Comparison of ENCODE assay signal across 8 cellular contexts in genomic region chr9:127979333-127980055, GRCh38. TPM values are rescaled to one million over a fixed set of nuclear protein-coding genes. Genes with fewer than 3 reads are reported as not detected.
DNase-seq lines count a peak whose midpoint lies in the region; ATAC-seq and TF ChIP-seq lines count a peak whose summit lies in the region.

No MANE protein-coding gene starts in this region.

- intact Hi-C loops in mucosa of descending colon (cut with DNase I, micrococcal nuclease) (loop anchor here in 1 of 2 donors (10.0 kb wide), 1 partner anchor 55 kb away; no protein-coding TSS in a partner anchor), uterus (cut with DNase I; ENCODE audit: low total_unique reads) (no loop called here)

- no peaks in the 10 kb centered on the region for H3K27me3 ChIP-seq in uterus

- peaks cover 52% of the 10 kb centered on the region for H3K36me3 Mint-ChIP-seq in T-helper 2 cell treated with Interferon-gamma antibody and Interleukin-4, amounts not matched to agents 5 μg/mL and 100 μg/mL, for 36 hours (ENCODE audit: low read depth)

- H3K27ac ChIP-seq in uterus = peak overlapping the region; percentile 86 to 91

- TF ChIP-seq CTCF in mucosa of descending colon (IDR thresholded peaks at IDR 0.05) = no peak
- TF ChIP-seq CTCF in uterus (IDR thresholded peaks at IDR 0.05) = no peak

- no peaks in the 10 kb centered on the region for H3K36me3 ChIP-seq in mucosa of descending colon (ENCODE audit: low read depth)
- no peaks in the 10 kb centered on the region for H3K36me3 ChIP-seq in uterus

- peak overlapping the region; percentile 83 for H3K27ac Mint-ChIP-seq in T-helper 2 cell treated with Interferon-gamma antibody and Interleukin-4, amounts not matched to agents 5 μg/mL and 100 μg/mL, for 36 hours

- no peaks in the 10 kb centered on the region for H3K27me3 Mint-ChIP-seq in T-helper 2 cell treated with Interferon-gamma antibody and Interleukin-4, amounts not matched to agents 5 μg/mL and 100 μg/mL, for 36 hours (ENCODE audit: low read depth)

- H3K4me3 ChIP-seq in mucosa of descending colon (peak overlapping the region; percentile 84), uterus (peak overlapping the region; percentile 68 to 75)

- DNase-seq in NCI-H1092 treated with DMSO at 0.1 percent for 48 hours (lab: John Stamatoyannopoulos, UW) (peak; percentile 21), NCI-H1092 (lab: John Stamatoyannopoulos, UW) (no peak), epidermal melanocyte (ENCODE audit: insufficient read length, low spot score) (peak; percentile 40), mucosa of descending colon (peak; percentile 68 to 81 (median 78)), uterus (peak; percentile 61 to 65)
- DNase-seq in T-helper 2 cell treated with Interferon-gamma antibody and Interleukin-4, amounts not matched to agents 5 μg/mL and 100 μg/mL, for 36 hours (ENCODE audit: low spot score) = no peak

- ATAC-seq in HG02798 (IDR thresholded peaks at IDR 0.05; ENCODE audit: poor library complexity, unreplicated experiment) = peak; percentile 21
- peak; percentile 10 for ATAC-seq in mucosa of descending colon
- no peak for ATAC-seq in GM19455 (IDR thresholded peaks at IDR 0.05; ENCODE audit: unreplicated experiment)

- no peaks in the 10 kb centered on the region for H3K9me3 Mint-ChIP-seq in T-helper 2 cell treated with Interferon-gamma antibody and Interleukin-4, amounts not matched to agents 5 μg/mL and 100 μg/mL, for 36 hours

- H3K9me3 ChIP-seq in mucosa of descending colon (no peaks in the 10 kb centered on the region), uterus (no peaks in the 10 kb centered on the region)

- H3K4me3 Mint-ChIP-seq in T-helper 2 cell treated with Interferon-gamma antibody and Interleukin-4, amounts not matched to agents 5 μg/mL and 100 μg/mL, for 36 hours = peak overlapping the region; percentile 96

- H3K4me1 ChIP-seq in mucosa of descending colon (ENCODE audit: low read depth) = peaks cover 52% of the 10 kb centered on the region
- H3K4me1 ChIP-seq in uterus = peaks cover 7 to 31% of the 10 kb centered on the region in 2 donors

- TF ChIP-seq POLR2A in uterus (IDR thresholded peaks at IDR 0.05) = peak in 1 of 2 donors; percentile 11

- peaks cover 43% of the 10 kb centered on the region for H3K4me1 Mint-ChIP-seq in T-helper 2 cell treated with Interferon-gamma antibody and Interleukin-4, amounts not matched to agents 5 μg/mL and 100 μg/mL, for 36 hours (ENCODE audit: low read depth)

RNA-seq across cellular contexts. Expression of gene EEIG1, which starts 1.3 kb away (rescaled TPM):
- total RNA-seq in mucosa of descending colon = 100 to 1,000 TPM; 127 to 168 (median 144) TPM
- total RNA-seq in uterus = 100 to 1,000 TPM in 1 of 4 donors, 10 to 100 TPM in 2, 1 to 10 TPM in 1; 5.0 to 140 (median 19.3) TPM

RNA-seq across cellular contexts. Expression of gene DPM2, which starts 41.8 kb away (rescaled TPM):
- 10 to 100 TPM; 23.0 to 30.4 (median 29.4) TPM for total RNA-seq in mucosa of descending colon
- 10 to 100 TPM in 3 of 4 donors, 1 to 10 TPM in 1; 6.7 to 33.1 (median 15.9) TPM for total RNA-seq in uterus

RNA-seq across cellular contexts. Expression of gene PIP5KL1, which starts 48.9 kb away (rescaled TPM):
- total RNA-seq in mucosa of descending colon = 1 to 10 TPM in 2 of 3 donors, under 1 TPM in 1; 0.58 to 1.9 (median 1.1) TPM
- 10 to 100 TPM in 1 of 4 donors, 1 to 10 TPM in 2, not detected in 1; 2.9 to 11.3 (median 3.2) TPM for total RNA-seq in uterus

Comparison
In these comparisons a context has a peak if more than half of its experiments do, and no peak if none do; other contexts are left out.
1. DNase-seq: peak in NCI-H1092 treated with DMSO at 0.1 percent for 48 hours (single experiment), epidermal melanocyte (single experiment), mucosa of descending colon (3 of 3) and uterus (2 of 2); none in NCI-H1092 (single experiment) and T-helper 2 cell treated with Interferon-gamma antibody and Interleukin-4, amounts not matched to agents 5 μg/mL and 100 μg/mL, for 36 hours (single experiment).